1 cellular context compared by ENCODE assay signal in the genomic region with DNA sequence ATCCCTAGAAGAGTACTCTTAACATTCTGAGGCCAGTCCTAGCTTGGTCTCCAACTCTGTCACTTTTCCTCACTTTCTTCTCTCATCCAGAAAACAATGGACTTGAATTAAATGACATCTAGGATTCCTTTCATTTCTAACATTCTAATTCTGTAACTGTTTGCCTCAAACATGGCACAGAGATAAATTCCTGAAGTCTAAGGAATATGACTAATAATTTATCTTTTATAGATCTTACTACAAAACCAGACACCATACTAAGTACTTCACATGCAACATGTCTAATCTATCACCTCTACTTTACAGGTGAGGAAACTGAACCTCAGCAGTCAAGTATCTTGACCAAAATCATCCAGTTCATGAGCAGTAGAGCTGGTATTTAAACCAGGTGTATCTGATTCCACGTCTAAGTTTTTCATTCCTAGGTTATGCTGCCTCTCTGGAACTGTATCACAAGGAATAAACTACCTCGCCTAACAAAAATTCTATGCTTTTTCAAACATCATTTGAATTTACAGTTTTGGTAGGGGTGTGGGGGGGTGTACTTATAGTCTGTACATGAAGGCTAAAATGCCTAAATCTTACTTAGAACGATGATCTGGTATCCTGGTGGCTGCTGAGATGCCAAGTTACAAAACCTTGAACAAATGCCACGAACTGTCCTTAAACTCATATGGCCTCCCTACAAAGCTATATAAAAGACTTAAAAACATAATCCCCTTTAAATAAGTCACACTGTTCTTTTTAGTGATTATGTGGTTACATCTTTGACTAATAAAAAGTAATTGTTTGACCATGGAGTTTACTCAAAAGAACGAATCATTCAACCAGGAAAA.
TF ChIP-seq lines count a peak whose summit lies in the region.

No MANE protein-coding gene starts in this region.

TF ChIP-seq in GM23338, 12 proteins besides CTCF, POLR2A, EP300 and RAD21 (continued from another document):
- TF ChIP-seq, protein P1, sequence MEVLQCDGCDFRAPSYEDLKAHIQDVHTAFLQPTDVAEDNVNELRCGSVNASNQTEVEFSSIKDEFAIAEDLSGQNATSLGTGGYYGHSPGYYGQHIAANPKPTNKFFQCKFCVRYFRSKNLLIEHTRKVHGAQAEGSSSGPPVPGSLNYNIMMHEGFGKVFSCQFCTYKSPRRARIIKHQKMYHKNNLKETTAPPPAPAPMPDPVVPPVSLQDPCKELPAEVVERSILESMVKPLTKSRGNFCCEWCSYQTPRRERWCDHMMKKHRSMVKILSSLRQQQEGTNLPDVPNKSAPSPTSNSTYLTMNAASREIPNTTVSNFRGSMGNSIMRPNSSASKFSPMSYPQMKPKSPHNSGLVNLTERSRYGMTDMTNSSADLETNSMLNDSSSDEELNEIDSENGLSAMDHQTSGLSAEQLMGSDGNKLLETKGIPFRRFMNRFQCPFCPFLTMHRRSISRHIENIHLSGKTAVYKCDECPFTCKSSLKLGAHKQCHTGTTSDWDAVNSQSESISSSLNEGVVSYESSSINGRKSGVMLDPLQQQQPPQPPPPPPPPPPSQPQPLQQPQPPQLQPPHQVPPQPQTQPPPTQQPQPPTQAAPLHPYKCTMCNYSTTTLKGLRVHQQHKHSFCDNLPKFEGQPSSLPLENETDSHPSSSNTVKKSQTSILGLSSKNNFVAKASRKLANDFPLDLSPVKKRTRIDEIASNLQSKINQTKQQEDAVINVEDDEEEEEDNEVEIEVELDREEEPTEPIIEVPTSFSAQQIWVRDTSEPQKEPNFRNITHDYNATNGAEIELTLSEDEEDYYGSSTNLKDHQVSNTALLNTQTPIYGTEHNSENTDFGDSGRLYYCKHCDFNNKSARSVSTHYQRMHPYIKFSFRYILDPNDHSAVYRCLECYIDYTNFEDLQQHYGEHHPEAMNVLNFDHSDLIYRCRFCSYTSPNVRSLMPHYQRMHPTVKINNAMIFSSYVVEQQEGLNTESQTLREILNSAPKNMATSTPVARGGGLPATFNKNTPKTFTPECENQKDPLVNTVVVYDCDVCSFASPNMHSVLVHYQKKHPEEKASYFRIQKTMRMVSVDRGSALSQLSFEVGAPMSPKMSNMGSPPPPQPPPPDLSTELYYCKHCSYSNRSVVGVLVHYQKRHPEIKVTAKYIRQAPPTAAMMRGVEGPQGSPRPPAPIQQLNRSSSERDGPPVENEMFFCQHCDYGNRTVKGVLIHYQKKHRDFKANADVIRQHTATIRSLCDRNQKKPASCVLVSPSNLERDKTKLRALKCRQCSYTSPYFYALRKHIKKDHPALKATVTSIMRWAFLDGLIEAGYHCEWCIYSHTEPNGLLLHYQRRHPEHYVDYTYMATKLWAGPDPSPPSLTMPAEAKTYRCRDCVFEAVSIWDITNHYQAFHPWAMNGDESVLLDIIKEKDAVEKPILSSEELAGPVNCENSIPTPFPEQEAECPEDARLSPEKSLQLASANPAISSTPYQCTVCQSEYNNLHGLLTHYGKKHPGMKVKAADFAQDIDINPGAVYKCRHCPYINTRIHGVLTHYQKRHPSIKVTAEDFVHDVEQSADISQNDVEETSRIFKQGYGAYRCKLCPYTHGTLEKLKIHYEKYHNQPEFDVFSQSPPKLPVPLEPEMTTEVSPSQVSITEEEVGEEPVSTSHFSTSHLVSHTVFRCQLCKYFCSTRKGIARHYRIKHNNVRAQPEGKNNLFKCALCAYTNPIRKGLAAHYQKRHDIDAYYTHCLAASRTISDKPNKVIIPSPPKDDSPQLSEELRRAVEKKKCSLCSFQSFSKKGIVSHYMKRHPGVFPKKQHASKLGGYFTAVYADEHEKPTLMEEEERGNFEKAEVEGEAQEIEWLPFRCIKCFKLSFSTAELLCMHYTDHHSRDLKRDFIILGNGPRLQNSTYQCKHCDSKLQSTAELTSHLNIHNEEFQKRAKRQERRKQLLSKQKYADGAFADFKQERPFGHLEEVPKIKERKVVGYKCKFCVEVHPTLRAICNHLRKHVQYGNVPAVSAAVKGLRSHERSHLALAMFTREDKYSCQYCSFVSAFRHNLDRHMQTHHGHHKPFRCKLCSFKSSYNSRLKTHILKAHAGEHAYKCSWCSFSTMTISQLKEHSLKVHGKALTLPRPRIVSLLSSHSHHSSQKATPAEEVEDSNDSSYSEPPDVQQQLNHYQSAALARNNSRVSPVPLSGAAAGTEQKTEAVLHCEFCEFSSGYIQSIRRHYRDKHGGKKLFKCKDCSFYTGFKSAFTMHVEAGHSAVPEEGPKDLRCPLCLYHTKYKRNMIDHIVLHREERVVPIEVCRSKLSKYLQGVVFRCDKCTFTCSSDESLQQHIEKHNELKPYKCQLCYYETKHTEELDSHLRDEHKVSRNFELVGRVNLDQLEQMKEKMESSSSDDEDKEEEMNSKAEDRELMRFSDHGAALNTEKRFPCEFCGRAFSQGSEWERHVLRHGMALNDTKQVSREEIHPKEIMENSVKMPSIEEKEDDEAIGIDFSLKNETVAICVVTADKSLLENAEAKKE (CRISPR knock-in tag; IDR thresholded peaks at IDR 0.05): no peak
- TF ChIP-seq JUNB (IDR thresholded peaks at IDR 0.05; ENCODE audit: unreplicated experiment): no peak
- TF ChIP-seq EZH2 (IDR thresholded peaks at IDR 0.05; ENCODE audit: low read depth, unreplicated experiment): no peak
- no peak for TF ChIP-seq EZH2phosphoT487 (IDR thresholded peaks at IDR 0.05; ENCODE audit: unreplicated experiment)
- TF ChIP-seq POLR2AphosphoS5 (IDR thresholded peaks at IDR 0.05; ENCODE audit: low read depth): no peak
- no peak for TF ChIP-seq NANOG (IDR thresholded peaks at IDR 0.05; ENCODE audit: borderline replicate concordance)
- no peak for TF ChIP-seq ZNF114 (CRISPR knock-in tag; IDR thresholded peaks at IDR 0.05)
- TF ChIP-seq ZNF331 (CRISPR knock-in tag; IDR thresholded peaks at IDR 0.05; ENCODE audit: low read depth): no peak
- TF ChIP-seq, protein P2, sequence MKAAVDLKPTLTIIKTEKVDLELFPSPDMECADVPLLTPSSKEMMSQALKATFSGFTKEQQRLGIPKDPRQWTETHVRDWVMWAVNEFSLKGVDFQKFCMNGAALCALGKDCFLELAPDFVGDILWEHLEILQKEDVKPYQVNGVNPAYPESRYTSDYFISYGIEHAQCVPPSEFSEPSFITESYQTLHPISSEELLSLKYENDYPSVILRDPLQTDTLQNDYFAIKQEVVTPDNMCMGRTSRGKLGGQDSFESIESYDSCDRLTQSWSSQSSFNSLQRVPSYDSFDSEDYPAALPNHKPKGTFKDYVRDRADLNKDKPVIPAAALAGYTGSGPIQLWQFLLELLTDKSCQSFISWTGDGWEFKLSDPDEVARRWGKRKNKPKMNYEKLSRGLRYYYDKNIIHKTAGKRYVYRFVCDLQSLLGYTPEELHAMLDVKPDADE (IDR thresholded peaks at IDR 0.05): no peak
- TF ChIP-seq CREB1 (CRISPR knock-in tag; IDR thresholded peaks at IDR 0.05; ENCODE audit: low read depth): no peak
